22 cellular contexts compared by ENCODE assay signal in genomic region chr16:81279375-81279774, GRCh38. TPM values are rescaled to one million over a fixed set of nuclear protein-coding genes. Genes with fewer than 3 reads are reported as not detected.
DNase-seq lines count a peak whose midpoint lies in the region; ATAC-seq and TF ChIP-seq lines count a peak whose summit lies in the region.
"Had no signal": no experiment of that assay in that cellular context is flagged by ENCODE, and none has a peak within 500 bp of the region (broad histone marks: within the 10 kb centered on the region; RNA-seq: fewer than 3 reads in every experiment).

No MANE protein-coding gene starts in this region.

- H3K4me3 ChIP-seq in PC-3 (ENCODE audit: low read length), result no peak overlapping the region
- H3K4me3 ChIP-seq in epithelial cell of esophagus (ENCODE audit: low read length), result no peak overlapping the region
- H3K4me3 ChIP-seq in hepatocyte, result no peak overlapping the region
- H3K4me3 ChIP-seq: gastrocnemius medialis, testis had no signal

- 86% methylated on average over 4 of the region's 4 CpGs for WGBS in hepatocyte (ENCODE audit: low lambda C conversion rate, missing lambda C conversion rate)

- no peaks in the 10 kb centered on the region for H3F3A ChIP-seq in PC-3 (ENCODE audit: low read length, unreplicated experiment)

- CTCF ChIA-PET in PC-3 (lab: Charles Lee), result no interaction called here

- H3K79me2 ChIP-seq in PC-3 (ENCODE audit: low read length), result no peaks in the 10 kb centered on the region
- no peaks in the 10 kb centered on the region for H3K79me2 ChIP-seq in hepatocyte

- POLR2A ChIA-PET in PC-3 (lab: Charles Lee; ENCODE audit: unreplicated experiment), result no interaction called here

- no TSS peak for BruUV-seq in PC-3 (replicated peaks; lab: Mats Ljungman, UMichigan)

- no peak overlapping the region for H3K9ac ChIP-seq in PC-3 (ENCODE audit: low read length)

- intact Hi-C loops in PC-3 (cut with micrococcal nuclease), result no loop called here

- TF ChIP-seq CTCF in PC-3 (conservative IDR thresholded peaks at IDR 0.05; ENCODE audit: low read depth, low read length) (no peak), epithelial cell of esophagus (IDR thresholded peaks at IDR 0.05; ENCODE audit: insufficient read depth, low read depth, low read length, missing control alignments) (no peak), GM13976 (IDR thresholded peaks at IDR 0.05; ENCODE audit: borderline replicate concordance, control extremely low read depth, extremely low read depth, insufficient read depth, missing control alignments) (no peak), hepatocyte (IDR thresholded peaks at IDR 0.05; ENCODE audit: poor library complexity) (no peak)

- in situ Hi-C loops in GM13976 (cut with MboI; ENCODE audit: low sequenced_read_pairs, unreplicated experiment), result no loop called here

- H3K36me3 ChIP-seq in PC-3 (ENCODE audit: low read depth, low read length) (no peaks in the 10 kb centered on the region), hepatocyte (replicated peaks; ENCODE audit: insufficient read depth, low read depth) (no peaks in the 10 kb centered on the region)
- H3K36me3 ChIP-seq: BE2C, gastrocnemius medialis had no signal

- ATAC-seq in PC-3 (no peak), GM21576 (IDR thresholded peaks at IDR 0.05; ENCODE audit: unreplicated experiment) (no peak)
- ATAC-seq: gastrocnemius medialis; left cardiac atrium; stimulated activated effector memory CD8-positive, alpha-beta T cell treated with anti-CD3 and anti-CD28 coated beads, Interleukin-12 subunit alpha, Interleukin-12 subunit beta, amount 100 ng/mL, for 72 hours had no signal

- H3K9me3 ChIP-seq in PC-3 (ENCODE audit: low read length) (no peaks in the 10 kb centered on the region), hepatocyte (ENCODE audit: low read depth) (no peaks in the 10 kb centered on the region)
- H3K9me3 ChIP-seq: BE2C, gastrocnemius medialis, testis had no signal

- H3K27ac ChIP-seq in PC-3 (ENCODE audit: low read length) (no peak overlapping the region), hepatocyte (no peak overlapping the region)
- H3K27ac ChIP-seq: gastrocnemius medialis, testis had no signal

- H4K20me1 ChIP-seq in PC-3 (ENCODE audit: low read length) (no peaks in the 10 kb centered on the region), hepatocyte (ENCODE audit: insufficient read depth, poor library complexity, severe bottlenecking) (no peaks in the 10 kb centered on the region)

- H3K27me3 ChIP-seq in PC-3 (ENCODE audit: low read length) (no peaks in the 10 kb centered on the region), hepatocyte (no peaks in the 10 kb centered on the region)
- H3K27me3 ChIP-seq: BE2C, gastrocnemius medialis, testis had no signal

- peak; percentile 31 for DNase-seq in HT1080 (ENCODE audit: low read depth)
- peak; percentile 23 for DNase-seq in PC-3
- DNase-seq in epithelial cell of esophagus (ENCODE audit: low read depth), result peak; percentile 85
- DNase-seq in lung microvascular endothelial cell (ENCODE audit: low read depth in 2 of 2), result peak; percentile 8 to 86
- no peak for DNase-seq in GM13976 (ENCODE audit: low spot score)
- no peak for DNase-seq in hepatocyte (ENCODE audit: low spot score)
- no peak for DNase-seq in NCI-H146 treated with DMSO at 0.1 percent for 48 hours (lab: John Stamatoyannopoulos, UW; ENCODE audit: unreplicated experiment)
- DNase-seq: activated CD4-positive, CD25-positive, alpha-beta regulatory T cell treated with anti-CD3 and anti-CD28 coated beads, Interleukin-2, amount 50 U/mL, for 72 hours; activated naive CD8-positive, alpha-beta T cell treated with anti-CD3 and anti-CD28 coated beads for 36 hours; BE2C; gastrocnemius medialis; GF-D8; left cardiac atrium; NCI-H1436 treated with DMSO at 0.1 percent for 48 hours; NCI-H2227 treated with DMSO at 0.1 percent for 48 hours; NCI-H82; testis had no signal

- H3K4me2 ChIP-seq in PC-3 (ENCODE audit: low read length) (no peak overlapping the region), hepatocyte (no peak overlapping the region)

- H3K4me1 ChIP-seq in PC-3 (ENCODE audit: insufficient read depth, low read length) (peaks cover 18% of the 10 kb centered on the region), hepatocyte (ENCODE audit: insufficient read depth) (peaks cover 28% of the 10 kb centered on the region)
- H3K4me1 ChIP-seq: BE2C, gastrocnemius medialis, testis had no signal

- H3K9me2 ChIP-seq in PC-3 (replicated peaks; ENCODE audit: low read length) (no peaks in the 10 kb centered on the region), hepatocyte (replicated peaks; ENCODE audit: insufficient read depth) (no peaks in the 10 kb centered on the region)

- H2AFZ ChIP-seq in PC-3 (ENCODE audit: low read length) (no peak overlapping the region), hepatocyte (no peak overlapping the region)

RNA-seq across cellular contexts. Expression of gene GAN, which starts 35.4 kb away (rescaled TPM):
- total RNA-seq in HT1080 (2014; rRNA removed; shearing (Covaris generic)), result 5.0 and 5.5 TPM in 2 replicates
- 2.3 and 3.0 TPM in 2 replicates for polyA plus RNA-seq in HT1080 (2015; cell fraction: cytosol; rRNA removed)
- polyA plus RNA-seq in HT1080 (2015; cell fraction: nucleus; rRNA removed), result 5.4 and 5.6 TPM in 2 replicates
- total RNA-seq in PC-3 (2014; rRNA removed), result 5.3 and 5.8 TPM in 2 replicates
- total RNA-seq in lung microvascular endothelial cell, result 4.4 and 5.0 TPM in 2 replicates
- total RNA-seq in hepatocyte, result 10.9 TPM in 2 replicates
- polyA plus RNA-seq in hepatocyte, result 2.1 and 3.4 TPM in 2 replicates

RNA-seq across cellular contexts. Expression of gene BCO1, which starts 40.9 kb away (rescaled TPM):
- not detected in 2 replicates for total RNA-seq in HT1080 (2014; rRNA removed; shearing (Covaris generic))
- polyA plus RNA-seq in HT1080 (2015; cell fraction: cytosol; rRNA removed), result not detected in 2 replicates
- polyA plus RNA-seq in HT1080 (2015; cell fraction: nucleus; rRNA removed), result not detected in 2 replicates
- total RNA-seq in PC-3 (2014; rRNA removed) (not detected in 2 replicates), lung microvascular endothelial cell (under 0.01 TPM in 1 of 2 replicates, not detected in the other), hepatocyte (2.0 and 2.4 TPM in 2 replicates)
- polyA plus RNA-seq in hepatocyte, result 1.4 and 1.6 TPM in 2 replicates
- total RNA-seq: activated CD8-positive, alpha-beta memory T cell treated with anti-CD3 and anti-CD28 coated beads for 36 hours; activated naive CD8-positive, alpha-beta T cell treated with anti-CD3 and anti-CD28 coated beads for 36 hours; gastrocnemius medialis; LHCN-M2; mononuclear cell had no signal

Comparison
In these comparisons a context has a peak if more than half of its experiments do, and no peak if none do; other contexts are left out.
1. DNase-seq: peak in HT1080 (single experiment), PC-3 (single experiment), epithelial cell of esophagus (single experiment) and lung microvascular endothelial cell (2 of 2); none in GM13976 (single experiment), hepatocyte (single experiment) and NCI-H146 treated with DMSO at 0.1 percent for 48 hours (single experiment).